ENCODE assay signal across 20 cellular contexts in the genomic region with DNA sequence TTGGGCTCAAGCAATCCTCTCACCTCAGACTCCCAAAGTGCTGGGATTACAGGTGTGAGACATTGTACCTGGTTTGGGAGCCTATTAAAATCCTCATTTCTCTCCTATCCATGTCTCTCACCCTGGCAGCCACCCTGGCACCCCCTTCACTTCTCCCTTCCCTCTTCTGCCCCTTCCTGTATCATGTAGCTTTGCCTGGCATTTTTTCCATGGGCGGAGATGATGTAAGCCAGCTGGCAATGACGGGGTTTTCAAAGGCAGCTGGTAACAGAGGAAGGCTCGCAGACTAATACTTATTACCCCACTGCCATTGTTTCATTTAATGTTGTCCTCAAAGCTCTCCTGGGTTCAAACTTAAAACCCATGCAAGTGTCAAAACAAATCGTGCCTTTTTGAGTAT.
A peak's percentile ranks its signal among the peaks of the same experiment; 100 is the strongest.
DNase-seq lines count a peak whose midpoint lies in the region; ATAC-seq and TF ChIP-seq lines count a peak whose summit lies in the region.
"Had no signal": no experiment of that assay in that cellular context is flagged by ENCODE, and none has a peak within 500 bp of the region (broad histone marks: within the 10 kb centered on the region; RNA-seq: fewer than 3 reads in every experiment).

No MANE protein-coding gene starts in this region.

- CTCF ChIA-PET in MCF 10A (lab: Yijun Ruan, JAX): interaction anchor here (0.6 to 0.7 kb wide), 3 partner anchors 10 to 35 kb away, joined by 3 to 5 read pairs (median 4); no protein-coding TSS in a partner anchor

- DNase-seq in MCF 10A (ENCODE audit: unreplicated experiment): peak; percentile 18
- no peak for DNase-seq in breast epithelium (ENCODE audit: low spot score in 2 of 2)
- DNase-seq in RPMI7951 (ENCODE audit: low read depth): peak; percentile 16
- peak; percentile 29 for DNase-seq in fibroblast of peridontal ligament (ENCODE audit: extremely low read depth)
- no peak for DNase-seq in GM10266 (ENCODE audit: extremely low spot score)
- DNase-seq in activated T-cell treated with anti-CD3 and anti-CD28 coated beads, Interleukin-2, amount 50 U/mL, for 4 hours: no peak
- DNase-seq: activated CD4-positive, alpha-beta T cell treated with anti-CD3 and anti-CD28 coated beads, Interleukin-2, amount 50 U/mL, for 1 hour; activated CD8-positive, alpha-beta memory T cell treated with anti-CD3 and anti-CD28 coated beads, Interleukin-2, amount 50 U/mL, for 4 hours; activated effector memory CD4-positive, alpha-beta T cell treated with Interleukin-2 at 50 U/mL for 16 hours; CD4-positive, CD25-positive, alpha-beta regulatory T cell; H7; KBM-7; NCI-H187; pancreas had no signal

- H3K27me3 ChIP-seq in breast epithelium (no peaks in the 10 kb centered on the region), stomach smooth muscle (ENCODE audit: control insufficient read depth in 1 of 2, insufficient read depth in 2 of 2, low read length in 2 of 2) (peaks cover 0 to 2% of the 10 kb centered on the region in 2 donors)
- H3K27me3 ChIP-seq: pancreas had no signal

- TF ChIP-seq CTCF in MCF 10A (IDR thresholded peaks at IDR 0.05; ENCODE audit: unreplicated experiment) (no peak), breast epithelium (IDR thresholded peaks at IDR 0.05) (no peak), GM10266 (IDR thresholded peaks at IDR 0.05; ENCODE audit: control insufficient read depth, insufficient read depth, low read depth, missing control alignments) (no peak)

- no peak overlapping the region for H3K27ac Mint-ChIP-seq in MCF 10A (ENCODE audit: low read depth, unreplicated experiment)
- H3K27ac Mint-ChIP-seq: CD4-positive, CD25-positive, alpha-beta regulatory T cell; nephron; stimulated activated effector memory CD8-positive, alpha-beta T cell treated with anti-CD3 and anti-CD28 coated beads, Interleukin-12 subunit alpha, Interleukin-12 subunit beta, amount 100 ng/mL, for 72 hours had no signal

- H3K27ac ChIP-seq in breast epithelium: no peak overlapping the region
- H3K27ac ChIP-seq in stomach smooth muscle (ENCODE audit: low read length): peak overlapping the region; percentile 49
- H3K27ac ChIP-seq: pancreas, thoracic aorta had no signal

- ATAC-seq in HG02973 (IDR thresholded peaks at IDR 0.05; ENCODE audit: unreplicated experiment): no peak
- ATAC-seq in activated T-cell treated with anti-CD3 and anti-CD28 coated beads, Interleukin-2, amount 50 U/mL, for 4 hours: no peak
- ATAC-seq: pancreas; stimulated activated effector memory CD8-positive, alpha-beta T cell treated with anti-CD3 and anti-CD28 coated beads, Interleukin-12 subunit alpha, Interleukin-12 subunit beta, amount 100 ng/mL, for 72 hours had no signal

- no peak overlapping the region for H3K4me3 ChIP-seq in breast epithelium
- H3K4me3 ChIP-seq in stomach smooth muscle (ENCODE audit: low read length in 2 of 2): no peak overlapping the region
- H3K4me3 ChIP-seq: pancreas, thoracic aorta had no signal

- TF ChIP-seq POLR2A in breast epithelium (IDR thresholded peaks at IDR 0.05): no peak

- intact Hi-C loops in MCF 10A (cut with micrococcal nuclease): no loop called here
- intact Hi-C loops in breast epithelium (cut with DNase I; ENCODE audit: low total_unique reads): no loop called here

- BruUV-seq in MCF 10A (replicated peaks; lab: Mats Ljungman, UMichigan): no TSS peak

- peaks cover 5% of the 10 kb centered on the region for H3K4me1 Mint-ChIP-seq in MCF 10A (ENCODE audit: insufficient read depth, unreplicated experiment)
- H3K4me1 Mint-ChIP-seq in activated T-cell treated with anti-CD3 and anti-CD28 coated beads, Interleukin-2, amount 50 U/mL, for 4 hours (ENCODE audit: low read depth): peaks cover 28% of the 10 kb centered on the region

- peak overlapping the region in 1 of 2 donors; percentile 29 for H3K9ac ChIP-seq in stomach smooth muscle (ENCODE audit: low read length in 2 of 2)

- H3K36me3 Mint-ChIP-seq in MCF 10A (ENCODE audit: insufficient read depth, unreplicated experiment): no peaks in the 10 kb centered on the region
- H3K36me3 Mint-ChIP-seq in activated T-cell treated with anti-CD3 and anti-CD28 coated beads, Interleukin-2, amount 50 U/mL, for 4 hours (ENCODE audit: insufficient read depth): no peaks in the 10 kb centered on the region
- H3K36me3 Mint-ChIP-seq: brain; CD4-positive, CD25-positive, alpha-beta regulatory T cell had no signal

- no peaks in the 10 kb centered on the region for H3K9me3 ChIP-seq in breast epithelium
- no peaks in the 10 kb centered on the region for H3K9me3 ChIP-seq in stomach smooth muscle (ENCODE audit: control insufficient read depth in 2 of 2, low read length in 2 of 2)
- H3K9me3 ChIP-seq: pancreas, thoracic aorta had no signal

- no peak overlapping the region for H3K4me3 Mint-ChIP-seq in MCF 10A (ENCODE audit: unreplicated experiment)
- no peak overlapping the region for H3K4me3 Mint-ChIP-seq in activated T-cell treated with anti-CD3 and anti-CD28 coated beads, Interleukin-2, amount 50 U/mL, for 4 hours
- H3K4me3 Mint-ChIP-seq: brain; nephron; stimulated activated effector memory CD8-positive, alpha-beta T cell treated with anti-CD3 and anti-CD28 coated beads, Interleukin-12 subunit alpha, Interleukin-12 subunit beta, amount 100 ng/mL, for 72 hours had no signal

- peaks cover 66% of the 10 kb centered on the region for H3K27me3 Mint-ChIP-seq in MCF 10A (ENCODE audit: insufficient read depth, unreplicated experiment)
- no peaks in the 10 kb centered on the region for H3K27me3 Mint-ChIP-seq in activated T-cell treated with anti-CD3 and anti-CD28 coated beads, Interleukin-2, amount 50 U/mL, for 4 hours (ENCODE audit: low read depth)
- H3K27me3 Mint-ChIP-seq: CD4-positive, CD25-positive, alpha-beta regulatory T cell had no signal

- no peaks in the 10 kb centered on the region for H3K4me1 ChIP-seq in breast epithelium
- peaks cover 21% of the 10 kb centered on the region for H3K4me1 ChIP-seq in stomach smooth muscle (ENCODE audit: control insufficient read depth, insufficient read depth, low read length)
- H3K4me1 ChIP-seq: pancreas had no signal

- H3K9me3 Mint-ChIP-seq in MCF 10A (ENCODE audit: unreplicated experiment): peaks cover 8% of the 10 kb centered on the region
- no peaks in the 10 kb centered on the region for H3K9me3 Mint-ChIP-seq in activated T-cell treated with anti-CD3 and anti-CD28 coated beads, Interleukin-2, amount 50 U/mL, for 4 hours
- H3K9me3 Mint-ChIP-seq: CD4-positive, CD25-positive, alpha-beta regulatory T cell; nephron; stimulated activated effector memory CD8-positive, alpha-beta T cell treated with anti-CD3 and anti-CD28 coated beads, Interleukin-12 subunit alpha, Interleukin-12 subunit beta, amount 100 ng/mL, for 72 hours had no signal

- no peaks in the 10 kb centered on the region for H3K36me3 ChIP-seq in breast epithelium
- no peaks in the 10 kb centered on the region for H3K36me3 ChIP-seq in stomach smooth muscle (ENCODE audit: control insufficient read depth in 2 of 2, insufficient read depth in 2 of 2, low read length in 2 of 2)
- H3K36me3 ChIP-seq: pancreas, thoracic aorta had no signal

- POLR2A ChIA-PET in MCF 10A (lab: Yijun Ruan, JAX): no interaction called here

Comparison
In these comparisons a context has a peak if more than half of its experiments do, and no peak if none do; other contexts are left out.
1. DNase-seq: peak in MCF 10A (single experiment), RPMI7951 (single experiment) and fibroblast of peridontal ligament (single experiment); none in breast epithelium (0 of 2), GM10266 (single experiment) and activated T-cell treated with anti-CD3 and anti-CD28 coated beads, Interleukin-2, amount 50 U/mL, for 4 hours (single experiment).